29 cellular contexts compared by ENCODE assay signal in genomic region chr15:89303986-89304385, GRCh38.
"Had no signal": no experiment of that assay in that cellular context is flagged by ENCODE, and none has a peak within 500 bp of the region (broad histone marks: within the 10 kb centered on the region; RNA-seq: fewer than 3 reads in every experiment).

No MANE protein-coding gene starts in this region.

- H3K27ac ChIP-seq: brain microvascular endothelial cell, cardiac muscle cell, Peyer's patch, RWPE1, SJCRH30 had no signal

- H3K9me3 Mint-ChIP-seq: activated naive CD4-positive, alpha-beta T cell treated with anti-CD3 and anti-CD28 coated beads, Interleukin-2, amount 10 ng/mL, durations not matched to agents 7 days and 5 days; activated naive CD8-positive, alpha-beta T cell treated with anti-CD3 and anti-CD28 coated beads for 36 hours; activated T-helper 17 cell treated with anti-CD3 and anti-CD28 coated beads, Interleukin-2, amount 50 U/mL, for 72 hours; WTC11 had no signal

- H3K9me3 ChIP-seq: Peyer's patch, SJCRH30 had no signal

- H3K27me3 ChIP-seq: brain microvascular endothelial cell, cardiac muscle cell, MG63, Peyer's patch, SJCRH30 had no signal

- H3K36me3 ChIP-seq: brain microvascular endothelial cell, cardiac muscle cell, Peyer's patch had no signal

- DNase-seq: activated CD4-positive, alpha-beta T cell treated with anti-CD3 and anti-CD28 coated beads for 48 hours; activated CD4-positive, alpha-beta T cell treated with anti-CD3 and anti-CD28 coated beads, Interleukin-2, amount 50 U/mL, for 4 hours; activated CD4-positive, CD25-positive, alpha-beta regulatory T cell treated with anti-CD3 and anti-CD28 coated beads, Interleukin-2, amount 50 U/mL, for 72 hours; activated CD8-positive, alpha-beta memory T cell treated with anti-CD3 and anti-CD28 coated beads, Interleukin-2, amount 50 U/mL, for 48 hours; activated CD8-positive, alpha-beta T cell treated with anti-CD3 and anti-CD28 coated beads, Interleukin-2, amount 10 ng/mL, durations not matched to agents 7 days and 5 days; activated gamma-delta T cell treated with Interleukin-2 at 50 U/mL for 16 hours; activated naive CD4-positive, alpha-beta T cell treated with anti-CD3 and anti-CD28 coated beads, Interleukin-2, amount 10 ng/mL, durations not matched to agents 7 days and 5 days; activated naive CD8-positive, alpha-beta T cell treated with anti-CD3 and anti-CD28 coated beads for 36 hours; activated T-cell treated with anti-CD3 and anti-CD28 coated beads, Interleukin-2, amount 50 U/mL, for 1 hour; brain microvascular endothelial cell; MG63; MV-4-11; NCI-H1092 treated with DMSO at 0.1 percent for 48 hours; NCI-H1417 treated with DMSO at 0.1 percent for 48 hours; NCI-H1694 treated with DMSO at 0.1 percent for 48 hours; NCI-H2029 treated with DMSO at 0.1 percent for 48 hours; NCI-H510A treated with DMSO at 0.1 percent for 48 hours; NCI-H69; NK-92 treated with Interleukin-12 subunit alpha and Interleukin-12 subunit beta, amount 100 ng/mL, for 24 hours; OCI-M1; Peyer's patch; Right ventricle myocardium superior; SJCRH30; T-helper 17 cell; T-helper 9 cell had no signal

- H3K4me1 Mint-ChIP-seq: WTC11 had no signal

- H3K4me3 Mint-ChIP-seq: activated CD8-positive, alpha-beta T cell treated with anti-CD3 and anti-CD28 coated beads, Interleukin-2, amount 10 ng/mL, durations not matched to agents 7 days and 5 days; activated naive CD4-positive, alpha-beta T cell treated with anti-CD3 and anti-CD28 coated beads, Interleukin-2, amount 10 ng/mL, durations not matched to agents 7 days and 5 days; activated naive CD8-positive, alpha-beta T cell treated with anti-CD3 and anti-CD28 coated beads for 36 hours; activated T-helper 17 cell treated with anti-CD3 and anti-CD28 coated beads, Interleukin-2, amount 50 U/mL, for 72 hours; T-helper 17 cell; WTC11 had no signal

- H3K4me3 ChIP-seq: cardiac muscle cell, MG63, Peyer's patch, SJCRH30 had no signal

- ATAC-seq: activated CD8-positive, alpha-beta T cell treated with anti-CD3 and anti-CD28 coated beads, Interleukin-2, amount 10 ng/mL, durations not matched to agents 7 days and 5 days; activated T-helper 17 cell treated with anti-CD3 and anti-CD28 coated beads, Interleukin-2, amount 50 U/mL, for 72 hours; T-helper 17 cell; WTC11 had no signal

- H3K4me1 ChIP-seq: Peyer's patch, SJCRH30 had no signal

- H3K27me3 Mint-ChIP-seq: activated naive CD4-positive, alpha-beta T cell treated with anti-CD3 and anti-CD28 coated beads, Interleukin-2, amount 10 ng/mL, durations not matched to agents 7 days and 5 days; activated naive CD8-positive, alpha-beta T cell treated with anti-CD3 and anti-CD28 coated beads for 36 hours; activated T-helper 17 cell treated with anti-CD3 and anti-CD28 coated beads, Interleukin-2, amount 50 U/mL, for 72 hours; T-helper 17 cell had no signal

- H3K27ac Mint-ChIP-seq: activated CD8-positive, alpha-beta T cell treated with anti-CD3 and anti-CD28 coated beads, Interleukin-2, amount 10 ng/mL, durations not matched to agents 7 days and 5 days; activated naive CD4-positive, alpha-beta T cell treated with anti-CD3 and anti-CD28 coated beads, Interleukin-2, amount 10 ng/mL, durations not matched to agents 7 days and 5 days; activated naive CD8-positive, alpha-beta T cell treated with anti-CD3 and anti-CD28 coated beads for 36 hours; activated T-helper 17 cell treated with anti-CD3 and anti-CD28 coated beads, Interleukin-2, amount 50 U/mL, for 72 hours; T-helper 17 cell; WTC11 had no signal
